27 cellular contexts compared by ENCODE assay signal in genomic region chr11:92206441-92206840, GRCh38. TPM values are rescaled to one million over a fixed set of nuclear protein-coding genes. Genes with fewer than 3 reads are reported as not detected.
DNase-seq lines count a peak whose midpoint lies in the region; ATAC-seq, FAIRE-seq and TF ChIP-seq lines count a peak whose summit lies in the region.
"Had no signal": no experiment of that assay in that cellular context is flagged by ENCODE, and none has a peak within 500 bp of the region (broad histone marks: within the 10 kb centered on the region; RNA-seq: fewer than 3 reads in every experiment).

No MANE protein-coding gene starts in this region.

- no peaks in the 10 kb centered on the region for H3K27me3 ChIP-seq in brain microvascular endothelial cell (replicated peaks)
- H3K27me3 ChIP-seq: BLaER1 treated with 17β-estradiol and CSF1 and Interleukin-3, amounts not matched to agents 10 nM and 100 nM had no signal

- no peak overlapping the region for H3K4me3 ChIP-seq in HEK293 (ENCODE audit: low read depth, low read length)
- H3K4me3 ChIP-seq in brain microvascular endothelial cell (ENCODE audit: low read depth, low read length): no peak overlapping the region
- H3K4me3 ChIP-seq: A549; BLaER1 treated with 17β-estradiol and CSF1 and Interleukin-3, amounts not matched to agents 10 nM and 100 nM; GM12878 had no signal

- POLR2A ChIA-PET in HEK293 (lab: Yijun Ruan, JAX): no interaction called here

- peak; percentile 10 for DNase-seq in EH (ENCODE audit: low read depth)
- DNase-seq in M059J (ENCODE audit: low read depth): peak; percentile 7
- no peak for DNase-seq in brain microvascular endothelial cell
- DNase-seq in stimulated activated naive CD8-positive, alpha-beta T cell treated with anti-CD3 and anti-CD28 coated beads, Interleukin-15, Interleukin-2, amounts not matched to agents 100 U/mL and 50 U/mL, for 24 hours: no peak
- DNase-seq in stimulated activated naive CD4-positive, alpha-beta T cell (lab: John Stamatoyannopoulos, UW): no peak
- no peak for DNase-seq in effector CD4-positive, alpha-beta T cell
- DNase-seq: AML-193; Caco-2; Calu3; CD4-positive, alpha-beta T cell; CD8-positive, alpha-beta T cell; DMS79 treated with DMSO at 0.1 percent for 48 hours; EL; GDM1 had no signal

- no peak for ATAC-seq in stimulated activated naive CD8-positive, alpha-beta T cell treated with anti-CD3 and anti-CD28 coated beads, Interleukin-15, Interleukin-2, amounts not matched to agents 100 U/mL and 50 U/mL, for 24 hours
- ATAC-seq: A549; CD8-positive, alpha-beta T cell; GM12878 had no signal

- TF ChIP-seq CTCF in HEK293 (tag by site-specific recombination; IDR thresholded peaks at IDR 0.05): no peak
- no peak for TF ChIP-seq CTCF in brain microvascular endothelial cell (IDR thresholded peaks at IDR 0.05; ENCODE audit: low read depth, low read length, missing control alignments)

- no peaks in the 10 kb centered on the region for H3K4me1 ChIP-seq in HEK293 (ENCODE audit: control insufficient read depth, insufficient read depth, low read length)
- H3K4me1 ChIP-seq: A549; BLaER1 treated with 17β-estradiol and CSF1 and Interleukin-3, amounts not matched to agents 10 nM and 100 nM had no signal

- no peaks in the 10 kb centered on the region for H3K9me3 ChIP-seq in HEK293 (ENCODE audit: control insufficient read depth, insufficient read depth, low read depth, low read length)
- H3K9me3 ChIP-seq: A549; BLaER1 treated with 17β-estradiol and CSF1 and Interleukin-3, amounts not matched to agents 10 nM and 100 nM had no signal

- H3K27ac ChIP-seq in HEK293 (ENCODE audit: extremely low read depth, low read depth, low read length): no peak overlapping the region
- H3K27ac ChIP-seq in brain microvascular endothelial cell: no peak overlapping the region
- H3K27ac ChIP-seq: 22Rv1; A549; BLaER1 treated with 17β-estradiol and CSF1 and Interleukin-3, amounts not matched to agents 10 nM and 100 nM; C4-2B had no signal

- H3K36me3 ChIP-seq in HEK293 (ENCODE audit: control insufficient read depth in 2 of 2, insufficient read depth in 1 of 2, low read length in 2 of 2): no peaks in the 10 kb centered on the region
- no peaks in the 10 kb centered on the region for H3K36me3 ChIP-seq in brain microvascular endothelial cell (replicated peaks)
- H3K36me3 ChIP-seq: BLaER1 treated with 17β-estradiol and CSF1 and Interleukin-3, amounts not matched to agents 10 nM and 100 nM had no signal

- in situ Hi-C loops in brain microvascular endothelial cell (cut with HindIII; ENCODE audit: low pct_ligation_motif_present, low sequenced_read_pairs): no loop called here

- FAIRE-seq in islet of Langerhans (lab: Jason Lieb, UNC): peak; percentile 9
- FAIRE-seq: A549, D721Med, GM12878, GM12892, GM18507, GM19239 had no signal

- CTCF ChIA-PET in HEK293 (lab: Yijun Ruan, JAX): interaction anchor here (0.7 kb wide), 2 partner anchors 72 to 489 kb away, joined by 4 to 5 read pairs; no protein-coding TSS in a partner anchor

TF ChIP-seq in HEK293, 187 proteins besides CTCF, POLR2A, EP300 and RAD21:
- TF ChIP-seq ZNF473 (tag by site-specific recombination; IDR thresholded peaks at IDR 0.05) (no peak), ZNF664 (tag by site-specific recombination; IDR thresholded peaks at IDR 0.05) (0 out of 2 replicates have a peak, but pooled peaks have one; percentile 6)

RNA-seq across cellular contexts. Expression of gene FAT3, which starts 18.2 kb away (rescaled TPM):
- total RNA-seq in M059J (2014; rRNA removed; shearing (Covaris generic)): 1.2 and 5.8 TPM in 2 replicates
- total RNA-seq: B cell; CD4-positive, alpha-beta T cell; CD8-positive, alpha-beta T cell; G401; GM12878 had no signal

Comparison
In these comparisons a context has a peak if more than half of its experiments do, and no peak if none do; other contexts are left out.
1. DNase-seq: peak in EH (single experiment) and M059J (single experiment); none in brain microvascular endothelial cell (single experiment), stimulated activated naive CD8-positive, alpha-beta T cell treated with anti-CD3 and anti-CD28 coated beads, Interleukin-15, Interleukin-2, amounts not matched to agents 100 U/mL and 50 U/mL, for 24 hours (single experiment), stimulated activated naive CD4-positive, alpha-beta T cell (0 of 6) and effector CD4-positive, alpha-beta T cell (single experiment).